28 cellular contexts compared by ENCODE assay signal in the genomic region with DNA sequence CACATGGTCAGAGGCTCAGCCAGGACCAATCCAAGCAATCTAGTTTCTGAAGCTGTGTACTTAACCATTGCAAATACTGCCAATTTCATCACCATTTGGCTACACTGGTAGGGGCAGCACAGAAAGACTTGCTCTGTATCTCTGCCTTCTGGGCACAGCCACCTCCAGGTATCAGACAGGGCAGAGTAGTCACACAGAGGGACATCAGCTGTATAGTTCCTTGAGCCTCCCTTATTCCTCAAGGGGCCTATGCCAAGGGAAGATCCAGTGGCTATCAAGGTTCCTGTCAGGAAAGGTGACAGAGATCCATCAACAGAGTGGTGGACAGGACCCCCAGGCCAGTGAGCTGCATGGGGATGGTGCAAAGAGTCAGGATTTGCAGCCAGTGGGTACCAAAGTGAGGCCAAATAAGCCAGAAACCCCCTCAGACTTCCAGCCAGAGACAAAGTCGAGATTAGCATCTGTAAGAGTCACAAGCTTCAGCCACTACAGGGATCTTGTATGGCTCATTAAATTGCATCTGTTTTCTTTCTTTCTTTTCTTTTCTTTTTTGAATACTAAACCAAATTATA.
DNase-seq lines count a peak whose midpoint lies in the region; TF ChIP-seq lines count a peak whose summit lies in the region.
"Had no signal": no experiment of that assay in that cellular context is flagged by ENCODE, and none has a peak within 500 bp of the region (broad histone marks: within the 10 kb centered on the region; RNA-seq: fewer than 3 reads in every experiment).

No MANE protein-coding gene starts in this region.

- DNase-seq in cardiac muscle cell (ENCODE audit: low read depth in 1 of 2, low spot score in 1 of 2) (no peak), right atrium auricular region (ENCODE audit: low spot score) (no peak), NT2/D1 (ENCODE audit: low read depth, low spot score) (peak; percentile 42), iPS DF 6.9 (ENCODE audit: low read depth, low spot score) (peak; percentile 16), chondrocyte (ENCODE audit: low spot score) (no peak), HEK293T (ENCODE audit: extremely low spot score) (no peak)
- DNase-seq in NK-92 treated with Interleukin-12 subunit alpha and Interleukin-12 subunit beta, amount 100 ng/mL, for 24 hours (lab: John Stamatoyannopoulos, UW) = no peak
- DNase-seq: 8988T; ACHN; BE2C; CD8-positive, alpha-beta memory T cell; DMS 273 treated with DMSO at 0.1 percent for 48 hours; DMS79; EL; GM23248; Karpas-422; NCI-H1092; NCI-H1417 treated with DMSO at 0.1 percent for 48 hours; NCI-H1694 treated with DMSO at 0.1 percent for 48 hours; NCI-H2081; NCI-H2171; NCI-H226; NCI-H510A; NCI-H69; OCI-M1; Peyer's patch; SK-N-SH had no signal

- H3K27ac ChIP-seq in cardiac muscle cell = peak overlapping the region; percentile 55
- H3K27ac ChIP-seq in right atrium auricular region = no peak overlapping the region
- H3K27ac ChIP-seq in iPS DF 6.9 (ENCODE audit: low read length) = no peak overlapping the region
- H3K27ac ChIP-seq: GM23248, Peyer's patch had no signal

- H3K9me3 ChIP-seq in cardiac muscle cell (ENCODE audit: low read depth) = no peaks in the 10 kb centered on the region
- H3K9me3 ChIP-seq in right atrium auricular region = no peaks in the 10 kb centered on the region
- no peaks in the 10 kb centered on the region for H3K9me3 ChIP-seq in NT2/D1 (ENCODE audit: insufficient read depth, low read length)
- no peaks in the 10 kb centered on the region for H3K9me3 ChIP-seq in iPS DF 6.9 (ENCODE audit: control insufficient read depth, insufficient read depth, low read length)
- H3K9me3 ChIP-seq: BE2C, Peyer's patch, SK-N-SH had no signal

- CTCF ChIA-PET in HEK293T (lab: Yijun Ruan, JAX) = no interaction called here

- H3K9ac ChIP-seq in NT2/D1 (ENCODE audit: insufficient read length, low read depth) = no peak overlapping the region
- H3K9ac ChIP-seq: GM23248, SK-N-SH had no signal

- POLR2A ChIA-PET in HEK293T (lab: Yijun Ruan, JAX) = no interaction called here

- H3K4me1 ChIP-seq in cardiac muscle cell (ENCODE audit: low read depth) (peaks cover 23% of the 10 kb centered on the region), right atrium auricular region (no peaks in the 10 kb centered on the region), NT2/D1 (ENCODE audit: insufficient read depth, insufficient read length) (peaks cover 4% of the 10 kb centered on the region), iPS DF 6.9 (ENCODE audit: control insufficient read depth, insufficient read depth, low read length) (no peaks in the 10 kb centered on the region; the same call in 1 of the 2 replicates)
- H3K4me1 ChIP-seq: BE2C, Peyer's patch had no signal

- H3K27me3 ChIP-seq in cardiac muscle cell (no peaks in the 10 kb centered on the region), right atrium auricular region (no peaks in the 10 kb centered on the region), NT2/D1 (ENCODE audit: insufficient read depth, insufficient read length) (no peaks in the 10 kb centered on the region), iPS DF 6.9 (ENCODE audit: control insufficient read depth, insufficient read depth, low read length) (no peaks in the 10 kb centered on the region)
- H3K27me3 ChIP-seq: BE2C, Peyer's patch had no signal

- no CpG with 5 or more reads among the region's 1 CpG for WGBS in iPS DF 6.9 (ENCODE audit: insufficient coverage, insufficient read length)

- no peaks in the 10 kb centered on the region for H3K9me3 Mint-ChIP-seq in chondrocyte (ENCODE audit: low read depth)

- H3K4me3 Mint-ChIP-seq in chondrocyte (ENCODE audit: unreplicated experiment) = no peak overlapping the region
- H3K4me3 Mint-ChIP-seq: CD14-positive monocyte; CD8-positive, alpha-beta memory T cell had no signal

- TF ChIP-seq CTCF in cardiac muscle cell (IDR thresholded peaks at IDR 0.05; ENCODE audit: low read depth, low read length) = no peak
- TF ChIP-seq CTCF in right atrium auricular region (IDR thresholded peaks at IDR 0.05) = no peak
- no peak for TF ChIP-seq CTCF in chondrocyte (IDR thresholded peaks at IDR 0.05)

- H3K36me3 Mint-ChIP-seq in chondrocyte (ENCODE audit: low read depth) = no peaks in the 10 kb centered on the region
- H3K36me3 Mint-ChIP-seq: CD14-positive monocyte; CD8-positive, alpha-beta memory T cell had no signal

- H3K4me3 ChIP-seq in cardiac muscle cell = no peak overlapping the region
- H3K4me3 ChIP-seq in right atrium auricular region = no peak overlapping the region
- H3K4me3 ChIP-seq in NT2/D1 (ENCODE audit: insufficient read length, low read depth) = no peak overlapping the region
- no peak overlapping the region for H3K4me3 ChIP-seq in iPS DF 6.9 (ENCODE audit: low read length)
- H3K4me3 ChIP-seq: GM23248, Peyer's patch had no signal

- H3K27me3 Mint-ChIP-seq in chondrocyte (ENCODE audit: low read depth) = peaks cover 2% of the 10 kb centered on the region
- H3K27me3 Mint-ChIP-seq: CD8-positive, alpha-beta memory T cell had no signal

- H3K27ac Mint-ChIP-seq in chondrocyte (ENCODE audit: unreplicated experiment) = no peak overlapping the region
- H3K27ac Mint-ChIP-seq: CD14-positive monocyte; CD8-positive, alpha-beta memory T cell had no signal

- peaks cover 8% of the 10 kb centered on the region for H3K4me1 Mint-ChIP-seq in chondrocyte (ENCODE audit: low read depth)
- H3K4me1 Mint-ChIP-seq: CD14-positive monocyte; CD8-positive, alpha-beta memory T cell had no signal

- no peaks in the 10 kb centered on the region for H3K36me3 ChIP-seq in cardiac muscle cell
- no peaks in the 10 kb centered on the region for H3K36me3 ChIP-seq in right atrium auricular region
- no peaks in the 10 kb centered on the region for H3K36me3 ChIP-seq in NT2/D1 (ENCODE audit: insufficient read depth, insufficient read length, low read length)
- H3K36me3 ChIP-seq in iPS DF 6.9 (ENCODE audit: control insufficient read depth, insufficient read depth, low read length) = no peaks in the 10 kb centered on the region
- H3K36me3 ChIP-seq: BE2C, Peyer's patch had no signal

TF ChIP-seq in HEK293T, 16 proteins besides CTCF, POLR2A, EP300 and RAD21:
- TF ChIP-seq SUZ12 (IDR thresholded peaks at IDR 0.05) = no peak
- TF ChIP-seq FOXM1 (IDR thresholded peaks at IDR 0.05; ENCODE audit: borderline replicate concordance) = no peak
- TF ChIP-seq, protein P1, sequence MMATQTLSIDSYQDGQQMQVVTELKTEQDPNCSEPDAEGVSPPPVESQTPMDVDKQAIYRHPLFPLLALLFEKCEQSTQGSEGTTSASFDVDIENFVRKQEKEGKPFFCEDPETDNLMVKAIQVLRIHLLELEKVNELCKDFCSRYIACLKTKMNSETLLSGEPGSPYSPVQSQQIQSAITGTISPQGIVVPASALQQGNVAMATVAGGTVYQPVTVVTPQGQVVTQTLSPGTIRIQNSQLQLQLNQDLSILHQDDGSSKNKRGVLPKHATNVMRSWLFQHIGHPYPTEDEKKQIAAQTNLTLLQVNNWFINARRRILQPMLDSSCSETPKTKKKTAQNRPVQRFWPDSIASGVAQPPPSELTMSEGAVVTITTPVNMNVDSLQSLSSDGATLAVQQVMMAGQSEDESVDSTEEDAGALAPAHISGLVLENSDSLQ (IDR thresholded peaks at IDR 0.05) = no peak
- TF ChIP-seq FOXA1 (IDR thresholded peaks at IDR 0.05) = no peak
- no peak for TF ChIP-seq BHLHE40 (IDR thresholded peaks at IDR 0.05; ENCODE audit: borderline replicate concordance)
- no peak for TF ChIP-seq NFRKB (IDR thresholded peaks at IDR 0.05)
- no peak for TF ChIP-seq HDGF (IDR thresholded peaks at IDR 0.05; ENCODE audit: borderline replicate concordance)
- TF ChIP-seq CTBP1 (IDR thresholded peaks at IDR 0.05; ENCODE audit: borderline replicate concordance) = no peak
- TF ChIP-seq FOXK2 (IDR thresholded peaks at IDR 0.05) = no peak
- TF ChIP-seq SP1 (IDR thresholded peaks at IDR 0.05) = no peak
- TF ChIP-seq ZNF384 (IDR thresholded peaks at IDR 0.05) = no peak
- TF ChIP-seq ARNT (IDR thresholded peaks at IDR 0.05) = no peak
- TF ChIP-seq ELF4 (IDR thresholded peaks at IDR 0.05) = no peak
- TF ChIP-seq LEF1 (IDR thresholded peaks at IDR 0.05; ENCODE audit: borderline replicate concordance) = no peak

Comparison
In these comparisons a context has a peak if more than half of its experiments do, and no peak if none do; other contexts are left out.
1. DNase-seq: peak in NT2/D1 (single experiment) and iPS DF 6.9 (single experiment); none in cardiac muscle cell (0 of 2), right atrium auricular region (single experiment), chondrocyte (single experiment), NK-92 treated with Interleukin-12 subunit alpha and Interleukin-12 subunit beta, amount 100 ng/mL, for 24 hours (single experiment) and HEK293T (single experiment).